In the genomic region with DNA sequence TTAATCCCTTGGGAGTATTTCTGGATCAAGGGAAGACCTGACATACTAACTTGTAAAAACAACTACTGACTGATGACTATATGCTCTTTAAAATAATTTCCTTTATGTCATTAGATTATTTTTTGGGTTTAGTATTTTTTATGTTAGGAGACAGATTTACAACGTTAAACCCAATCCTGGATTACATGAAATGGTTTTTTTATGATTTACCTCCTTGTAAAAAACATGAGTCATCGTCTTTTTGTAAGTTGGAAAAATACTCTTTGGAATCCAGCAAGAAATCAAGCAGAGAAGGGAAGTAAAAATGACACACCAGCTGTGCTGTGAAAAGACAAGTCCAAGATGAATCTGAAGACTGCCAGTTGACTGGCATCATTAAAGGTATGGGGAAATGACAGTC, we compare ENCODE assay signal across 11 cellular contexts. TPM values are rescaled to one million over a fixed set of nuclear protein-coding genes. Genes with fewer than 3 reads are reported as not detected.
DNase-seq lines count a peak whose midpoint lies in the region; ATAC-seq, FAIRE-seq and TF ChIP-seq lines count a peak whose summit lies in the region.
"Had no signal": no experiment of that assay in that cellular context is flagged by ENCODE, and none has a peak within 500 bp of the region (broad histone marks: within the 10 kb centered on the region; RNA-seq: fewer than 3 reads in every experiment).

No MANE protein-coding gene starts in this region.

- H4K20me1 ChIP-seq in astrocyte (ENCODE audit: insufficient read depth, low read length): peaks cover 19% of the 10 kb centered on the region

- H3K36me3 Mint-ChIP-seq in CD8-positive, alpha-beta memory T cell: peaks cover 17 to 86% (median 38%) of the 10 kb centered on the region in 3 donors
- H3K36me3 Mint-ChIP-seq in IgD-negative memory B cell (peaks cover 21% of the 10 kb centered on the region), astrocyte (ENCODE audit: low read depth, unreplicated experiment) (peaks cover 7% of the 10 kb centered on the region)
- H3K36me3 Mint-ChIP-seq in natural killer cell treated with Interleukin-12 subunit alpha and Interleukin-12 subunit beta and Interleukin-15 and Interleukin-18, amount 100 ng/mL, for 72 hours: peaks cover 51% of the 10 kb centered on the region

- H3K27me3 ChIP-seq in CD8-positive, alpha-beta memory T cell (ENCODE audit: insufficient read depth, low read length, poor library complexity, severe bottlenecking): no peaks in the 10 kb centered on the region
- no peaks in the 10 kb centered on the region for H3K27me3 ChIP-seq in astrocyte (ENCODE audit: insufficient read depth, low read length)
- H3K27me3 ChIP-seq: heart right ventricle had no signal

- no peaks in the 10 kb centered on the region for H3K9me3 ChIP-seq in CD8-positive, alpha-beta memory T cell (ENCODE audit: low read length)
- H3K9me3 ChIP-seq in astrocyte (ENCODE audit: insufficient read depth, low read depth, low read length): no peaks in the 10 kb centered on the region
- H3K9me3 ChIP-seq: heart right ventricle, lower lobe of right lung had no signal

- H3K4me2 ChIP-seq in astrocyte (ENCODE audit: low read length): no peak overlapping the region

- TF ChIP-seq CTCF in astrocyte (IDR thresholded peaks at IDR 0.05; ENCODE audit: insufficient read depth, low read depth, low read length): no peak

- peak overlapping the region in 7 of 8 donors; percentile 67 to 98 (median 81) for H3K27ac Mint-ChIP-seq in CD8-positive, alpha-beta memory T cell
- peak overlapping the region in 2 of 3 donors; percentile 39 to 41 for H3K27ac Mint-ChIP-seq in IgD-negative memory B cell
- H3K27ac Mint-ChIP-seq in astrocyte (ENCODE audit: unreplicated experiment): peak overlapping the region; percentile 87
- H3K27ac Mint-ChIP-seq in natural killer cell treated with Interleukin-12 subunit alpha and Interleukin-12 subunit beta and Interleukin-15 and Interleukin-18, amount 100 ng/mL, for 72 hours: peak overlapping the region; percentile 64 to 78

- H3K4me1 Mint-ChIP-seq in CD8-positive, alpha-beta memory T cell: peaks cover 84 to 95% (median 94%) of the 10 kb centered on the region in 3 donors
- peaks cover 44 to 68% (median 60%) of the 10 kb centered on the region in 3 donors for H3K4me1 Mint-ChIP-seq in IgD-negative memory B cell
- peaks cover 16% of the 10 kb centered on the region for H3K4me1 Mint-ChIP-seq in astrocyte (ENCODE audit: low read depth, unreplicated experiment)
- peaks cover 65 to 75% of the 10 kb centered on the region in 2 donors for H3K4me1 Mint-ChIP-seq in natural killer cell treated with Interleukin-12 subunit alpha and Interleukin-12 subunit beta and Interleukin-15 and Interleukin-18, amount 100 ng/mL, for 72 hours (ENCODE audit: low read depth in 2 of 2)

- peak overlapping the region in 5 of 7 donors; percentile 16 to 64 (median 51) for H3K4me3 Mint-ChIP-seq in CD8-positive, alpha-beta memory T cell
- H3K4me3 Mint-ChIP-seq in IgD-negative memory B cell (peak overlapping the region in 3 of 4 donors; percentile 18 to 58 (median 36)), astrocyte (ENCODE audit: unreplicated experiment) (no peak overlapping the region)
- H3K4me3 Mint-ChIP-seq in natural killer cell treated with Interleukin-12 subunit alpha and Interleukin-12 subunit beta and Interleukin-15 and Interleukin-18, amount 100 ng/mL, for 72 hours: peak overlapping the region; percentile 25

- peaks cover 55% of the 10 kb centered on the region for H3K4me1 ChIP-seq in CD8-positive, alpha-beta memory T cell (ENCODE audit: insufficient read depth, low read length)
- no peaks in the 10 kb centered on the region for H3K4me1 ChIP-seq in astrocyte (ENCODE audit: insufficient read depth, low read length)

- DNase-seq in CD8-positive, alpha-beta memory T cell: no peak
- DNase-seq in astrocyte (ENCODE audit: low read depth) (no peak), cerebellar nuclear complex (lab: John Stamatoyannopoulos, UW) (no peak), NCI-H526 (lab: John Stamatoyannopoulos, UW) (no peak)
- DNase-seq in natural killer cell treated with Interleukin-12 subunit alpha and Interleukin-12 subunit beta and Interleukin-15 and Interleukin-18, amount 100 ng/mL, for 72 hours (ENCODE audit: low spot score): no peak
- DNase-seq: activated effector memory CD4-positive, alpha-beta T cell treated with anti-CD3 and anti-CD28 coated beads, Interleukin-2, amount 50 U/mL, for 16 hours; effector memory CD4-positive, alpha-beta T cell; heart right ventricle; lower lobe of right lung had no signal

- H3K9ac ChIP-seq in astrocyte (ENCODE audit: low read length): no peak overlapping the region

- no peaks in the 10 kb centered on the region for H3K9me3 Mint-ChIP-seq in CD8-positive, alpha-beta memory T cell
- H3K9me3 Mint-ChIP-seq in IgD-negative memory B cell (no peaks in the 10 kb centered on the region), astrocyte (ENCODE audit: unreplicated experiment) (no peaks in the 10 kb centered on the region)
- H3K9me3 Mint-ChIP-seq in natural killer cell treated with Interleukin-12 subunit alpha and Interleukin-12 subunit beta and Interleukin-15 and Interleukin-18, amount 100 ng/mL, for 72 hours: no peaks in the 10 kb centered on the region

- peaks cover 32% of the 10 kb centered on the region for H3K36me3 ChIP-seq in CD8-positive, alpha-beta memory T cell (ENCODE audit: insufficient read depth, low read length)
- H3K36me3 ChIP-seq in astrocyte (ENCODE audit: insufficient read depth, low read length): peaks cover 16% of the 10 kb centered on the region

- H3K27me3 Mint-ChIP-seq in CD8-positive, alpha-beta memory T cell: no peaks in the 10 kb centered on the region
- H3K27me3 Mint-ChIP-seq in IgD-negative memory B cell (no peaks in the 10 kb centered on the region), astrocyte (ENCODE audit: low read depth, unreplicated experiment) (no peaks in the 10 kb centered on the region)
- no peaks in the 10 kb centered on the region for H3K27me3 Mint-ChIP-seq in natural killer cell treated with Interleukin-12 subunit alpha and Interleukin-12 subunit beta and Interleukin-15 and Interleukin-18, amount 100 ng/mL, for 72 hours

- FAIRE-seq in astrocyte (lab: Jason Lieb, UNC): no peak

- POLR2A ChIA-PET in CD8-positive, alpha-beta memory T cell (lab: Charles Lee): no interaction called here

- H3K4me3 ChIP-seq in CD8-positive, alpha-beta memory T cell (ENCODE audit: low read length): no peak overlapping the region
- H3K4me3 ChIP-seq in astrocyte (ENCODE audit: insufficient read depth, low read depth, low read length): no peak overlapping the region
- H3K4me3 ChIP-seq: heart right ventricle, lower lobe of right lung had no signal

- H3K79me2 ChIP-seq in astrocyte (ENCODE audit: insufficient read depth, low read length): peaks cover 32% of the 10 kb centered on the region

- CTCF ChIA-PET in CD8-positive, alpha-beta memory T cell (lab: Charles Lee): interaction anchor here (2.0 kb wide), 1 partner anchor 20 kb away, joined by 5 read pairs; no protein-coding TSS in a partner anchor

- ATAC-seq in natural killer cell treated with Interleukin-12 subunit alpha and Interleukin-12 subunit beta and Interleukin-15 and Interleukin-18, amount 100 ng/mL, for 72 hours: no peak
- ATAC-seq in HG03175 (IDR thresholded peaks at IDR 0.05; ENCODE audit: unreplicated experiment): no peak
- ATAC-seq: heart right ventricle, lower lobe of right lung had no signal

- no peak overlapping the region for H3K27ac ChIP-seq in CD8-positive, alpha-beta memory T cell (ENCODE audit: low read depth, low read length)
- no peak overlapping the region for H3K27ac ChIP-seq in astrocyte (ENCODE audit: low read depth, low read length)
- H3K27ac ChIP-seq: heart right ventricle had no signal

- H2AFZ ChIP-seq in astrocyte (ENCODE audit: low read depth, low read length): no peak overlapping the region

RNA-seq across cellular contexts. Expression of a gene that starts 6.7 kb away (rescaled TPM):
- 100 to 1,000 TPM; 200 to 210 TPM for total RNA-seq in CD8-positive, alpha-beta memory T cell
- polyA plus RNA-seq in CD8-positive, alpha-beta memory T cell: 192 TPM
- polyA plus RNA-seq in IgD-negative memory B cell: 131 TPM
- total RNA-seq in astrocyte: 32.9 and 41.4 TPM in 2 replicates
- 100 to 1,000 TPM; 157 to 264 TPM for total RNA-seq in natural killer cell treated with Interleukin-12 subunit alpha and Interleukin-12 subunit beta and Interleukin-15 and Interleukin-18, amount 100 ng/mL, for 72 hours

RNA-seq across cellular contexts. Expression of a gene that starts 12.9 kb away (rescaled TPM):
- total RNA-seq in CD8-positive, alpha-beta memory T cell: 10 to 100 TPM; 75.4 to 76.8 TPM
- 21.0 TPM for polyA plus RNA-seq in CD8-positive, alpha-beta memory T cell
- 33.0 TPM for polyA plus RNA-seq in IgD-negative memory B cell
- total RNA-seq in astrocyte: 36.9 and 45.8 TPM in 2 replicates
- 10 to 100 TPM; 25.1 to 34.9 TPM for total RNA-seq in natural killer cell treated with Interleukin-12 subunit alpha and Interleukin-12 subunit beta and Interleukin-15 and Interleukin-18, amount 100 ng/mL, for 72 hours
